In the genomic region with DNA sequence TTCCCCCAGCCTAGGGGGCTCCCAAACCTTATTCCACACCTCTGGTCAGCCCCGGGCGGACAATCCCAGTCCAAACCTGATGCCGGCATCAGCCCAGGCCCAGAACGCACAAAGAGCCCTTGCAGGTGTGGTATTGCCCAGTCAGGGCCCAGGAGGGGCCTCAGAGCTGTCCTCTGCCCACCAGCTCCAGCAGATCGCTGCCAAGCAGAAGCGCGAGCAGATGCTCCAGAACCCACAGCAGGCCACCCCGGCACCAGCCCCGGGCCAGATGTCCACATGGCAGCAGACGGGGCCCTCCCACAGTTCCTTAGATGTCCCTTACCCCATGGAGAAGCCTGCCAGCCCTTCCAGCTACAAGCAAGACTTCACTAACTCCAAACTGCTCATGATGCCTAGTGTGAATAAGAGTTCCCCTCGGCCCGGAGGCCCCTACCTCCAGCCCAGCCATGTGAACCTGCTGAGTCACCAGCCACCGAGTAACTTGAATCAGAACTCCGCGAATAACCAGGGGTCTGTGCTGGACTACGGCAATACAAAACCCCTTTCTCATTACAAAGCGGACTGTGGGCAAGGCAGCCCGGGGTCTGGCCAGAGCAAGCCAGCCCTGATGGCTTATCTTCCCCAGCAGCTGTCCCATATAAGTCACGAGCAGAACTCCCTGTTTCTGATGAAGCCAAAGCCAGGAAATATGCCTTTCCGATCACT, we compare ENCODE assay signal across 12 cellular contexts. TPM values are rescaled to one million over a fixed set of nuclear protein-coding genes. Genes with fewer than 3 reads are reported as not detected.
DNase-seq lines count a peak whose midpoint lies in the region; ATAC-seq and TF ChIP-seq lines count a peak whose summit lies in the region.
"Had no signal": no experiment of that assay in that cellular context is flagged by ENCODE, and none has a peak within 500 bp of the region (broad histone marks: within the 10 kb centered on the region; RNA-seq: fewer than 3 reads in every experiment).

No MANE protein-coding gene starts in this region.

- no peaks in the 10 kb centered on the region for H3K9me3 ChIP-seq in cardiac muscle cell (ENCODE audit: low read depth)
- no peaks in the 10 kb centered on the region for H3K9me3 ChIP-seq in left lung
- no peaks in the 10 kb centered on the region for H3K9me3 ChIP-seq in uterus

- H3K27me3 ChIP-seq in cardiac muscle cell (no peaks in the 10 kb centered on the region), left lung (no peaks in the 10 kb centered on the region), uterus (no peaks in the 10 kb centered on the region)

- H3K36me3 Mint-ChIP-seq in brain, result peaks cover 54% of the 10 kb centered on the region

- H3K27ac ChIP-seq in cardiac muscle cell, result peak overlapping the region; percentile 29
- peak overlapping the region; percentile 13 to 60 for H3K27ac ChIP-seq in left lung
- peak overlapping the region; percentile 53 to 72 for H3K27ac ChIP-seq in uterus
- H3K27ac ChIP-seq: parathyroid adenoma had no signal

- peak overlapping the region; percentile 30 to 95 (median 92) for H3K27ac Mint-ChIP-seq in brain

- H3K4me3 ChIP-seq in cardiac muscle cell (no peak overlapping the region), left lung (no peak overlapping the region), uterus (no peak overlapping the region)

- intact Hi-C loops in cardiac septum (cut with DNase I) (no loop called here), left lung (cut with DNase I) (loop anchor here in 1 of 2 donors (10.0 kb wide), 1 partner anchor 139 kb away; a partner anchor contains a TSS), uterus (cut with DNase I; ENCODE audit: low total_unique reads) (no loop called here)

- TF ChIP-seq POLR2A in uterus (IDR thresholded peaks at IDR 0.05), result no peak

- H3K9me3 Mint-ChIP-seq in brain, result no peaks in the 10 kb centered on the region

- ATAC-seq in left lung, result no peak
- no peak for ATAC-seq in GM21447 (IDR thresholded peaks at IDR 0.05; ENCODE audit: unreplicated experiment)
- no peak for ATAC-seq in GM18520 (IDR thresholded peaks at IDR 0.05; ENCODE audit: unreplicated experiment)

- H3K36me3 ChIP-seq in cardiac muscle cell (peaks cover 32% of the 10 kb centered on the region), left lung (peaks cover 0 to 62% of the 10 kb centered on the region in 2 donors), uterus (no peaks in the 10 kb centered on the region)

- no peaks in the 10 kb centered on the region for H3K27me3 Mint-ChIP-seq in brain

- H3K4me1 ChIP-seq in cardiac muscle cell (ENCODE audit: low read depth) (peaks cover 23% of the 10 kb centered on the region), left lung (peaks cover 19 to 96% of the 10 kb centered on the region in 2 donors), uterus (peaks cover 0 to 11% of the 10 kb centered on the region in 2 donors)

- TF ChIP-seq CTCF in cardiac muscle cell (IDR thresholded peaks at IDR 0.05; ENCODE audit: low read depth, low read length) (no peak), brain (conservative IDR thresholded peaks at IDR 0.05) (no peak), left lung (IDR thresholded peaks at IDR 0.05) (no peak), uterus (IDR thresholded peaks at IDR 0.05) (no peak)

- peak overlapping the region in 2 of 5 experiments; percentile 13 to 57 for H3K4me3 Mint-ChIP-seq in brain

- peaks cover 72% of the 10 kb centered on the region for H3K4me1 Mint-ChIP-seq in brain

- DNase-seq in cardiac muscle cell (ENCODE audit: low read depth in 1 of 2, low spot score in 1 of 2) (peak in 1 of 2 donors; percentile 40), cardiac septum (ENCODE audit: low spot score) (no peak), left lung (no peak), uterus (no peak), HuH-7 (ENCODE audit: low spot score) (no peak)
- DNase-seq: activated CD8-positive, alpha-beta memory T cell treated with anti-CD3 and anti-CD28 coated beads, Interleukin-2, amount 50 U/mL, for 48 hours; MM.1S had no signal

RNA-seq across cellular contexts. Expression of a gene that starts 27.6 kb away (rescaled TPM):
- 5.3 and 10.2 TPM in 2 replicates for total RNA-seq in cardiac muscle cell
- 7.8 and 14.0 TPM in 2 replicates for polyA plus RNA-seq in cardiac muscle cell
- 12.8 TPM for total RNA-seq in cardiac septum
- 1.9 TPM for polyA plus RNA-seq in brain (ENCODE audit: insufficient read depth, low read depth, low replicate concordance)
- 10 to 100 TPM; 16.4 to 19.6 TPM for total RNA-seq in left lung
- 10 to 100 TPM in 2 of 4 donors, 1 to 10 TPM in 1, not detected in 1; 4.1 to 22.9 (median 13.6) TPM for total RNA-seq in uterus
- total RNA-seq: glomerular endothelial cell had no signal

RNA-seq across cellular contexts. Expression of a gene that starts 33.6 kb away (rescaled TPM):
- total RNA-seq in cardiac muscle cell, result 35.8 and 38.8 TPM in 2 replicates
- polyA plus RNA-seq in cardiac muscle cell, result 14.4 and 24.2 TPM in 2 replicates
- total RNA-seq in cardiac septum, result 13.2 TPM
- 20.0 TPM for polyA plus RNA-seq in brain (ENCODE audit: insufficient read depth, low read depth, low replicate concordance)
- total RNA-seq in left lung, result 10 to 100 TPM; 23.8 to 25.2 TPM
- 10 to 100 TPM; 19.7 to 44.1 (median 21.4) TPM for total RNA-seq in uterus

RNA-seq across cellular contexts. Expression of a gene that starts 40.5 kb away (rescaled TPM):
- total RNA-seq in cardiac muscle cell, result 192 and 196 TPM in 2 replicates
- polyA plus RNA-seq in cardiac muscle cell, result 184 and 221 TPM in 2 replicates
- total RNA-seq in cardiac septum, result 160 TPM
- polyA plus RNA-seq in brain (ENCODE audit: insufficient read depth, low read depth, low replicate concordance), result 174 TPM
- 100 to 1,000 TPM; 142 to 191 TPM for total RNA-seq in left lung
- 10 to 100 TPM; 31.8 to 87.4 (median 66.4) TPM for total RNA-seq in uterus

RNA-seq across cellular contexts. Expression of a gene that starts 54.5 kb away (rescaled TPM):
- total RNA-seq in cardiac muscle cell, result 110 and 115 TPM in 2 replicates
- 108 and 144 TPM in 2 replicates for polyA plus RNA-seq in cardiac muscle cell
- total RNA-seq in cardiac septum, result 372 TPM
- 235 TPM for polyA plus RNA-seq in brain (ENCODE audit: insufficient read depth, low read depth, low replicate concordance)
- 100 to 1,000 TPM; 505 to 637 TPM for total RNA-seq in left lung
- 100 to 1,000 TPM in 3 of 4 donors, 10 to 100 TPM in 1; 94.7 to 874 (median 439) TPM for total RNA-seq in uterus
